Comparison of ENCODE assay signal across 17 cellular contexts in genomic region chr4:7151668-7152227, GRCh38. TPM values are rescaled to one million over a fixed set of nuclear protein-coding genes. Genes with fewer than 3 reads are reported as not detected.
A peak's percentile ranks its signal among the peaks of the same experiment; 100 is the strongest.
DNase-seq lines count a peak whose midpoint lies in the region; ATAC-seq, FAIRE-seq and TF ChIP-seq lines count a peak whose summit lies in the region.
"Had no signal": no experiment of that assay in that cellular context is flagged by ENCODE, and none has a peak within 500 bp of the region (broad histone marks: within the 10 kb centered on the region; RNA-seq: fewer than 3 reads in every experiment).

No MANE protein-coding gene starts in this region.

- H3K9me2 ChIP-seq in DOHH2 (replicated peaks; ENCODE audit: control insufficient read depth, low read length) (no peaks in the 10 kb centered on the region), Karpas-422 (replicated peaks; ENCODE audit: insufficient read depth, low read length) (no peaks in the 10 kb centered on the region)

- H3K27ac ChIP-seq in DOHH2 (ENCODE audit: low read depth, low read length) (no peak overlapping the region), Karpas-422 (ENCODE audit: low read length) (no peak overlapping the region), lower lobe of right lung (no peak overlapping the region), small intestine (ENCODE audit: low read depth in 1 of 2, low read length in 1 of 2) (no peak overlapping the region)
- H3K27ac ChIP-seq: epithelial cell of prostate had no signal

- no peaks in the 10 kb centered on the region for H4K20me1 ChIP-seq in DOHH2 (ENCODE audit: control insufficient read depth, insufficient read depth, low read depth, low read length)
- H4K20me1 ChIP-seq in Karpas-422 (ENCODE audit: insufficient read depth, low read depth, low read length), result no peaks in the 10 kb centered on the region

- 74 to 78% (median 76%) methylated on average over 13 of the region's 13 CpGs for WGBS in small intestine, 3 donors

- H3K27me3 ChIP-seq in DOHH2 (ENCODE audit: control insufficient read depth, low read length), result peaks cover 7% of the 10 kb centered on the region; the same call in 1 of the 2 replicates
- no peaks in the 10 kb centered on the region for H3K27me3 ChIP-seq in Karpas-422 (ENCODE audit: low read length)
- peaks cover 33% of the 10 kb centered on the region for H3K27me3 ChIP-seq in adipocyte (replicated peaks; ENCODE audit: control insufficient read depth, insufficient read depth, low read length)
- peaks cover 4% of the 10 kb centered on the region for H3K27me3 ChIP-seq in lower lobe of right lung (ENCODE audit: low read depth)
- H3K27me3 ChIP-seq in small intestine (ENCODE audit: control insufficient read depth in 2 of 2, insufficient read depth in 2 of 2, low read length in 2 of 2), result no peaks in the 10 kb centered on the region

- H3K36me3 ChIP-seq in DOHH2 (ENCODE audit: control insufficient read depth, low read length), result no peaks in the 10 kb centered on the region
- no peaks in the 10 kb centered on the region for H3K36me3 ChIP-seq in Karpas-422 (ENCODE audit: insufficient read depth, low read length)
- H3K36me3 ChIP-seq in adipocyte (ENCODE audit: control insufficient read depth, insufficient read depth, low read length, severe bottlenecking), result no peaks in the 10 kb centered on the region
- no peaks in the 10 kb centered on the region for H3K36me3 ChIP-seq in lower lobe of right lung
- H3K36me3 ChIP-seq in small intestine (ENCODE audit: control insufficient read depth in 2 of 2, insufficient read depth in 2 of 2, low read length in 2 of 2), result no peaks in the 10 kb centered on the region

- no peak overlapping the region for H3K9ac ChIP-seq in Karpas-422 (ENCODE audit: low read length)
- no peak overlapping the region for H3K9ac ChIP-seq in adipocyte (ENCODE audit: low read length)

- H2AFZ ChIP-seq in Karpas-422 (ENCODE audit: low read length), result no peak overlapping the region

- H3K9me3 ChIP-seq in DOHH2 (ENCODE audit: control insufficient read depth, insufficient read depth, low read length) (no peaks in the 10 kb centered on the region), Karpas-422 (ENCODE audit: low read length) (no peaks in the 10 kb centered on the region), adipocyte (ENCODE audit: control insufficient read depth, low read length) (no peaks in the 10 kb centered on the region), lower lobe of right lung (no peaks in the 10 kb centered on the region), small intestine (ENCODE audit: control insufficient read depth, low read depth) (no peaks in the 10 kb centered on the region)

- H3K4me2 ChIP-seq in DOHH2 (ENCODE audit: low read length) (no peak overlapping the region), Karpas-422 (ENCODE audit: low read depth, low read length, poor library complexity, severe bottlenecking) (no peak overlapping the region)
- H3K4me2 ChIP-seq: smooth muscle cell had no signal

- TF ChIP-seq CTCF in DOHH2 (IDR thresholded peaks at IDR 0.05; ENCODE audit: low read depth, low read length, poor library complexity, severe bottlenecking) (peak; percentile 15), lower lobe of right lung (IDR thresholded peaks at IDR 0.05) (no peak)

- H3K4me1 ChIP-seq in DOHH2 (ENCODE audit: control insufficient read depth, low read length) (no peaks in the 10 kb centered on the region), Karpas-422 (ENCODE audit: low read length) (peaks cover 14% of the 10 kb centered on the region), adipocyte (ENCODE audit: control insufficient read depth, insufficient read depth, low read length) (peaks cover 16% of the 10 kb centered on the region), lower lobe of right lung (no peaks in the 10 kb centered on the region), small intestine (ENCODE audit: control insufficient read depth in 2 of 2, insufficient read depth in 1 of 2, low read depth in 1 of 2, low read length in 1 of 2) (no peaks in the 10 kb centered on the region)

- peak; percentile 89 for DNase-seq in Karpas-422
- DNase-seq in adipocyte (ENCODE audit: low read depth), result peak; percentile 32
- peak; percentile 0 for DNase-seq in lower lobe of right lung
- no peak for DNase-seq in NCI-H2227 (lab: John Stamatoyannopoulos, UW; ENCODE audit: unreplicated experiment)
- no peak for DNase-seq in small intestine
- DNase-seq: activated CD8-positive, alpha-beta memory T cell treated with anti-CD3 and anti-CD28 coated beads for 24 hours; CD8-positive, alpha-beta T cell; GDM1; HCEC 1CT; NCI-H1105 treated with DMSO at 0.1 percent for 48 hours; NCI-H510A treated with DMSO at 0.1 percent for 48 hours; SIG-M5 had no signal

- intact Hi-C loops in lower lobe of right lung (cut with DNase I), result no loop called here

- H3K79me2 ChIP-seq in DOHH2 (ENCODE audit: control insufficient read depth, low read length) (no peaks in the 10 kb centered on the region), Karpas-422 (ENCODE audit: low read length) (no peaks in the 10 kb centered on the region)

- H3K4me3 ChIP-seq in DOHH2 (ENCODE audit: low read length) (no peak overlapping the region), Karpas-422 (ENCODE audit: low read length) (no peak overlapping the region), adipocyte (ENCODE audit: low read length) (no peak overlapping the region), lower lobe of right lung (no peak overlapping the region), small intestine (ENCODE audit: low read depth in 1 of 2, low read length in 2 of 2) (no peak overlapping the region)
- H3K4me3 ChIP-seq: smooth muscle cell had no signal

- ATAC-seq in lower lobe of right lung, result no peak
- ATAC-seq in GM21367 (IDR thresholded peaks at IDR 0.05; ENCODE audit: unreplicated experiment), result no peak
- ATAC-seq in GM18868 (IDR thresholded peaks at IDR 0.05; ENCODE audit: unreplicated experiment), result no peak
- ATAC-seq: CD8-positive, alpha-beta T cell had no signal

- FAIRE-seq in small intestine (lab: Jason Lieb, UNC), result no peak

- no peaks in the 10 kb centered on the region for H3F3A ChIP-seq in DOHH2 (ENCODE audit: control insufficient read depth, insufficient read depth)

RNA-seq across cellular contexts. Expression of gene SORCS2, which starts 40.6 kb away (rescaled TPM):
- total RNA-seq in Karpas-422 (2014; rRNA removed; shearing (Covaris generic); ENCODE audit: low replicate concordance), result not detected in 2 replicates
- 5.8 TPM for total RNA-seq in lower lobe of right lung
- polyA plus RNA-seq in small intestine, result 1 to 10 TPM in 1 of 3 donors, under 1 TPM in 1, not detected in 1; 0.63 to 2.2 TPM
- total RNA-seq: CD8-positive, alpha-beta T cell had no signal

Comparison
In these comparisons a context has a peak if more than half of its experiments do, and no peak if none do; other contexts are left out.
1. DNase-seq: peak in Karpas-422 (single experiment), adipocyte (single experiment) and lower lobe of right lung (single experiment); none in NCI-H2227 (single experiment) and small intestine (single experiment).